In the genomic region with DNA sequence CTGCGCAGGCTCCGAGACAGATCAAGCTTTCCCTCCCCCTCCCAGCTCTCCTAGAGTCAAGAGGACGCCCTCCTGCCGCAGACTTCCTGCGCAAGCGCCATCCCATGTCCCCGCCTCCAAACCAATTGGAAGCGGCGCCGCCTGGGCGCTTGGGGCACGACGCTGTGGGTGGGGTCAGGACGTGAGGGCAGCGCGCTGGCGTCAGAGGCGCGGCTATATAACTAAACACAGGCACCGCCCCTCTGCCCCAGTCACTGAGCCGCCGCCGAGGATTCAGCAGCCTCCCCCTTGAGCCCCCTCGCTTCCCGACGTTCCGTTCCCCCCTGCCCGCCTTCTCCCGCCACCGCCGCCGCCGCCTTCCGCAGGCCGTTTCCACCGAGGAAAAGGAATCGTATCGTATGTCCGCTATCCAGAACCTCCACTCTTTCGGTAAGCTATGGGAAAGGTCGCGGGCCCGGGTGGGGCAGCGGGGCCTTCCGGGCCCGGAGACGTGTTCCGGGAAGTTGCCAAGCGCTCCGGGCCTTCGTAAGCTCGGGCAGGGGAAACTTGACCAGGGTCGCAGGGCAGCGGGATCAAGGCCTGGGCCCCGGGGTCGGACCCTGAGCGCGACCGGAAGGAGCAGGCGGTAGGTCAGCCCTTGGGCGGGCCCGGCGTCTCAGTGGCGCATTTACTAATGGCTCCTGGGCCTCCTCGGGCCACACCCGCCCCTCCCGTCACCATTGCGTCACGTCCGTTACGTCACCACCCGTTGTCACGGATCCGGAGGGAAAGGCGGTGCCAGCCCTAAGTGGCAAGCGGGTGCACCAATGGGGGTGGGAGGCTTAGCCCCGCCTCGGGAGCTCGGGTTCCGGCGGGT, we compare ENCODE assay signal across 8 cellular contexts. TPM values are rescaled to one million over a fixed set of nuclear protein-coding genes. Genes with fewer than 3 reads are reported as not detected.
DNase-seq lines count a peak whose midpoint lies in the region; ATAC-seq and TF ChIP-seq lines count a peak whose summit lies in the region.

A gene (plus strand): TSS at position 245 of the 856 bp plus-strand sequence. CDS start 154 bp downstream, at position 399.

- CTCF ChIA-PET in Calu3 (lab: Charles Lee): interaction anchor here (0.5 to 4.3 kb wide), 22 partner anchors 7 to 1073 kb away, joined by 3 to 139 read pairs (median 5); a partner anchor contains a TSS

- H4K20me1 ChIP-seq in OCI-LY1 (ENCODE audit: insufficient read depth, low read length): no peaks in the 10 kb centered on the region

- H3K4me3 ChIP-seq in HUES64 (ENCODE audit: low read length): peak within 1 kb of the TSS; percentile 77
- peak within 1 kb of the TSS; percentile 89 for H3K4me3 ChIP-seq in OCI-LY1 (ENCODE audit: low read depth, low read length, poor library complexity, severe bottlenecking)
- H3K4me3 ChIP-seq in mesodermal cell (ENCODE audit: extremely low read depth, insufficient read depth, low read length, poor library complexity, severe bottlenecking): peak within 1 kb of the TSS; percentile 93

- peak within 1 kb of the TSS; percentile 97 for H3K4me2 ChIP-seq in OCI-LY1 (ENCODE audit: low read length)

- peaks cover 43% of the 10 kb centered on the region for H3K36me3 ChIP-seq in HUES64 (ENCODE audit: insufficient read depth, low read length)
- H3K36me3 ChIP-seq in OCI-LY1 (ENCODE audit: insufficient read depth, low read length): peaks cover 46% of the 10 kb centered on the region
- peaks cover 45% of the 10 kb centered on the region for H3K36me3 ChIP-seq in mesodermal cell (ENCODE audit: control insufficient read depth, insufficient read depth, low read length)

- WGBS in HUES64: under 1% methylated on average over 81 of the region's 81 CpGs
- WGBS in mesodermal cell (ENCODE audit: insufficient coverage in 2 of 2), 2 experiments: 0 to 1% methylated on average over 67 to 68 of the region's 81 CpGs

- H3K4me1 ChIP-seq in HUES64 (ENCODE audit: insufficient read depth, low read length) (peaks cover 7% of the 10 kb centered on the region; the same call in 1 of the 2 replicates), OCI-LY1 (ENCODE audit: insufficient read depth, low read length, severe bottlenecking) (peaks cover 18% of the 10 kb centered on the region), mesodermal cell (ENCODE audit: control insufficient read depth, insufficient read depth, low read length, poor library complexity, severe bottlenecking) (peaks cover 5% of the 10 kb centered on the region)

- no peaks in the 10 kb centered on the region for H3K9me2 ChIP-seq in OCI-LY1 (ENCODE audit: low read depth, low read length)

- peak; percentile 100 for DNase-seq in Calu3
- peak; percentile 100 for DNase-seq in activated CD8-positive, alpha-beta memory T cell treated with anti-CD3 and anti-CD28 coated beads, Interleukin-2, amount 50 U/mL, for 4 hours
- peak; percentile 99 to 100 for DNase-seq in stimulated activated CD8-positive, alpha-beta memory T cell treated with anti-CD3 and anti-CD28 coated beads, Interleukin-15, amount 100 ng/mL, for 4 hours (ENCODE audit: low read depth in 2 of 2)

- H3K27me3 ChIP-seq in HUES64 (ENCODE audit: insufficient read depth, low read length) (no peaks in the 10 kb centered on the region), OCI-LY1 (ENCODE audit: insufficient read depth, low read length) (no peaks in the 10 kb centered on the region)

- H3K9me3 Mint-ChIP-seq in Calu3 (ENCODE audit: low read depth, unreplicated experiment): peaks cover 2% of the 10 kb centered on the region

- BruUV-seq in Calu3 (replicated peaks; lab: Mats Ljungman, UMichigan): no TSS peak

- H3K79me2 ChIP-seq in OCI-LY1 (ENCODE audit: insufficient read depth, low read length): no peaks in the 10 kb centered on the region

- ATAC-seq in GM21447 (IDR thresholded peaks at IDR 0.05; ENCODE audit: unreplicated experiment): peak; percentile 69

- H3K27ac Mint-ChIP-seq in Calu3 (ENCODE audit: unreplicated experiment): peak within 1 kb of the TSS; percentile 99

- H3K9ac ChIP-seq in HUES64 (ENCODE audit: low read depth, low read length): peak within 1 kb of the TSS; percentile 97
- H3K9ac ChIP-seq in OCI-LY1 (ENCODE audit: low read length): peak within 1 kb of the TSS; percentile 96

- H3K27me3 Mint-ChIP-seq in Calu3 (ENCODE audit: unreplicated experiment): no peaks in the 10 kb centered on the region

- peak within 1 kb of the TSS; percentile 96 for H3K27ac ChIP-seq in HUES64 (ENCODE audit: low read depth, low read length)
- H3K27ac ChIP-seq in OCI-LY1 (ENCODE audit: low read depth, low read length, poor library complexity, severe bottlenecking): peak within 1 kb of the TSS; percentile 86
- peak within 1 kb of the TSS; percentile 100 for H3K27ac ChIP-seq in mesodermal cell (ENCODE audit: low read depth, low read length, severe bottlenecking)

- in situ Hi-C loops in endometrial microvascular endothelial cells (cut with HindIII; ENCODE audit: inconsistent ontology term, low pct_unique_long_range_greater_than_20kb, low sequenced_read_pairs): no loop called here

- peaks cover 36% of the 10 kb centered on the region for H3K4me1 Mint-ChIP-seq in Calu3 (ENCODE audit: low read depth, unreplicated experiment)

- H3K4me3 Mint-ChIP-seq in Calu3 (ENCODE audit: low read depth, unreplicated experiment): peak within 1 kb of the TSS; percentile 86

- intact Hi-C loops in Calu3 (cut with micrococcal nuclease; ENCODE audit: unreplicated experiment): loop anchor here (1.0 kb wide), 1 partner anchor 10 kb away; no protein-coding TSS in a partner anchor

- H3K9me3 ChIP-seq in HUES64 (ENCODE audit: insufficient read depth, low read depth, low read length): no peaks in the 10 kb centered on the region
- H3K9me3 ChIP-seq in OCI-LY1 (ENCODE audit: low read length): no peaks in the 10 kb centered on the region
- peaks cover 3% of the 10 kb centered on the region for H3K9me3 ChIP-seq in mesodermal cell (ENCODE audit: control insufficient read depth, low read length)

- H3F3A ChIP-seq in OCI-LY1 (ENCODE audit: insufficient read depth, low read length): peaks cover 18% of the 10 kb centered on the region; the same call in 1 of the 2 replicates

- H3K36me3 Mint-ChIP-seq in Calu3 (ENCODE audit: insufficient read depth, unreplicated experiment): peaks cover 63% of the 10 kb centered on the region

- TF ChIP-seq CTCF in Calu3 (IDR thresholded peaks at IDR 0.05; ENCODE audit: unreplicated experiment) (no peak), OCI-LY1 (IDR thresholded peaks at IDR 0.05; ENCODE audit: low read length) (no peak)

- peak within 1 kb of the TSS; percentile 89; the same call in 1 of the 2 replicates for H2AFZ ChIP-seq in OCI-LY1 (ENCODE audit: low read length)

RNA-seq across cellular contexts. Expression of the gene that starts here (rescaled TPM):
- total RNA-seq in Calu3 (2022) (807 and 937 TPM in 2 replicates), endometrial microvascular endothelial cells (ENCODE audit: inconsistent ontology term) (111 TPM)
- polyA plus RNA-seq in HUES64 (2013, experiment 1 of 2): 462 TPM
- polyA plus RNA-seq in HUES64 (2013, experiment 2 of 2): 461 TPM
- 985 TPM for polyA plus RNA-seq in mesodermal cell (2013, experiment 1 of 2)
- polyA plus RNA-seq in mesodermal cell (2013, experiment 2 of 2): 970 TPM

Comparison
In these comparisons a context has a peak if more than half of its experiments do, and no peak if none do; other contexts are left out.
1. Peak in every context shown above with its lines: DNase-seq, ATAC-seq, H3K4me3 ChIP-seq and H3K27ac ChIP-seq.